ENCODE assay signal across 24 cellular contexts in genomic region chr7:85033263-85033662, GRCh38.
A peak's percentile ranks its signal among the peaks of the same experiment; 100 is the strongest.
DNase-seq lines count a peak whose midpoint lies in the region; ATAC-seq and TF ChIP-seq lines count a peak whose summit lies in the region.
"Had no signal": no experiment of that assay in that cellular context is flagged by ENCODE, and none has a peak within 500 bp of the region (broad histone marks: within the 10 kb centered on the region; RNA-seq: fewer than 3 reads in every experiment).

No MANE protein-coding gene starts in this region.

- no peaks in the 10 kb centered on the region for H4K20me1 ChIP-seq in neural progenitor cell (ENCODE audit: low read depth)

- no peak overlapping the region for H3K4me3 Mint-ChIP-seq in neural progenitor cell
- H3K4me3 Mint-ChIP-seq: GM23338 had no signal

- H3K9me3 ChIP-seq in neural progenitor cell (ENCODE audit: low read depth): no peaks in the 10 kb centered on the region
- H3K9me3 ChIP-seq: HAP-1, Peyer's patch had no signal

- H3K4me1 Mint-ChIP-seq in neural progenitor cell: peaks cover 2% of the 10 kb centered on the region

- no peaks in the 10 kb centered on the region for H3K9me3 Mint-ChIP-seq in neural progenitor cell
- H3K9me3 Mint-ChIP-seq: GM23338 had no signal

- intact Hi-C loops in lower leg skin (cut with DNase I; ENCODE audit: low total_unique reads): no loop called here

- no peaks in the 10 kb centered on the region for H3K27me3 ChIP-seq in neural progenitor cell
- H3K27me3 ChIP-seq: Peyer's patch had no signal

- TF ChIP-seq CTCF in choroid plexus epithelial cell (conservative IDR thresholded peaks at IDR 0.05; ENCODE audit: low read depth, low read length) (no peak), neural progenitor cell (IDR thresholded peaks at IDR 0.05) (no peak), lower leg skin (IDR thresholded peaks at IDR 0.05) (no peak)

- 68 to 75% methylated on average over 7 of the region's 7 CpGs for WGBS in lower leg skin, 2 donors

- no peak for TF ChIP-seq POLR2A in lower leg skin (IDR thresholded peaks at IDR 0.05)

- H3K36me3 ChIP-seq in neural progenitor cell: no peaks in the 10 kb centered on the region
- H3K36me3 ChIP-seq: HAP-1, Peyer's patch had no signal

- no peaks in the 10 kb centered on the region for H3F3A ChIP-seq in neural progenitor cell (ENCODE audit: low read depth)

- H3K4me1 ChIP-seq in neural progenitor cell: no peaks in the 10 kb centered on the region
- H3K4me1 ChIP-seq: Peyer's patch had no signal

- DNase-seq in NCI-H510A treated with DMSO at 0.1 percent for 48 hours (lab: John Stamatoyannopoulos, UW) (peak; percentile 19), NCI-H510A (lab: John Stamatoyannopoulos, UW) (no peak), HEK293T (ENCODE audit: extremely low spot score) (no peak), choroid plexus epithelial cell (ENCODE audit: low read depth) (peak; percentile 15), neural progenitor cell (ENCODE audit: low spot score) (no peak), lower leg skin (ENCODE audit: low spot score in 2 of 2) (no peak), OCI-M1 (lab: John Stamatoyannopoulos, UW) (no peak)
- DNase-seq: Calu3, DMS153, DND-41, NCI-H1092, NCI-H1417 treated with DMSO at 0.1 percent for 48 hours, NCI-H1694 treated with DMSO at 0.1 percent for 48 hours, NCI-H2081, NCI-H2171 treated with DMSO at 0.1 percent for 48 hours, NCI-H446 treated with DMSO at 0.1 percent for 48 hours, NCI-H774, Peyer's patch, SHP77 treated with DMSO at 0.1 percent for 48 hours, T-helper 1 cell had no signal

- CTCF ChIA-PET in HEK293T (lab: Yijun Ruan, JAX): interaction anchor here (0.5 to 1.3 kb wide), 2 partner anchors 797 to 996 kb away, joined by 3 read pairs; no protein-coding TSS in a partner anchor

- H2AFZ ChIP-seq in neural progenitor cell (replicated peaks): peak overlapping the region; percentile 48
- H2AFZ ChIP-seq: GM23338 had no signal

- no peaks in the 10 kb centered on the region for H3K27me3 Mint-ChIP-seq in neural progenitor cell (ENCODE audit: insufficient read depth, low read depth)

- H3K27ac ChIP-seq in neural progenitor cell: no peak overlapping the region
- H3K27ac ChIP-seq: HL-60, Peyer's patch had no signal

- no peaks in the 10 kb centered on the region for H3K79me2 ChIP-seq in neural progenitor cell (ENCODE audit: low read depth)

- POLR2A ChIA-PET in HEK293T (lab: Yijun Ruan, JAX): no interaction called here

- H3K36me3 Mint-ChIP-seq in neural progenitor cell: no peaks in the 10 kb centered on the region

- no peak for ATAC-seq in HG02642 (IDR thresholded peaks at IDR 0.05; ENCODE audit: poor library complexity, unreplicated experiment)
- ATAC-seq: GM23338 had no signal

- H3K9ac ChIP-seq in neural progenitor cell: no peak overlapping the region

- no peak overlapping the region for H3K27ac Mint-ChIP-seq in neural progenitor cell
- H3K27ac Mint-ChIP-seq: GM23338 had no signal

- H3K4me2 ChIP-seq in neural progenitor cell: no peak overlapping the region
- H3K4me2 ChIP-seq: GM23338 had no signal

- H3K4me3 ChIP-seq in choroid plexus epithelial cell (ENCODE audit: low read depth, low read length) (no peak overlapping the region), neural progenitor cell (no peak overlapping the region), lower leg skin (ENCODE audit: low read depth, poor library complexity, severe bottlenecking) (no peak overlapping the region)
- H3K4me3 ChIP-seq: GM23338, HAP-1, Peyer's patch had no signal

TF ChIP-seq in HEK293T, 16 proteins besides CTCF, POLR2A, EP300 and RAD21:
- no peak for TF ChIP-seq CTBP1 (IDR thresholded peaks at IDR 0.05; ENCODE audit: borderline replicate concordance)
- TF ChIP-seq SP1 (IDR thresholded peaks at IDR 0.05): no peak
- TF ChIP-seq SUZ12 (IDR thresholded peaks at IDR 0.05): no peak
- no peak for TF ChIP-seq BHLHE40 (IDR thresholded peaks at IDR 0.05; ENCODE audit: borderline replicate concordance)
- peak; percentile 60 for TF ChIP-seq PKNOX1 (IDR thresholded peaks at IDR 0.05)

Comparison
In these comparisons a context has a peak if more than half of its experiments do, and no peak if none do; other contexts are left out.
1. DNase-seq: peak in NCI-H510A treated with DMSO at 0.1 percent for 48 hours (single experiment) and choroid plexus epithelial cell (single experiment); none in NCI-H510A (single experiment), HEK293T (single experiment), neural progenitor cell (single experiment), lower leg skin (0 of 2) and OCI-M1 (single experiment).